ENCODE assay signal across 11 cellular contexts in the genomic region with DNA sequence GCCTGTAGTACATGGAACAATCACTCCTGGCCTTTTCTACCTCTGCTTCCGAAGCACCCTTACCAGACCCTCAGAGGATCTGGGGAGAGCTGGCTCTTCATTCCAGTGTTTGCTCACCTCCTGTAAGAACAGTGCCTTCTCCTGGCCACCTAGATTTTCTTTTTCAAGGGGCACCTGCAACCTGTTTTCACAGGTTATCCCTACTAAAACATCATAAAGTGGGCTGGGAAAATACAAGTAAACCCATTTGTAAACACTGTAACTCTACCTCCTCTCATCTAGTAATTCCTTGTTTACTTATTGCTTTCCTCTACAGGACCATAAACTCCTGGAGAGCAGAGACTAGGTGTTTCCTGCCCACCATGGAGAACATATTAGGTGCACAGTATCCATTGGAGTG. TPM values are rescaled to one million over a fixed set of nuclear protein-coding genes. Genes with fewer than 3 reads are reported as not detected.
DNase-seq lines count a peak whose midpoint lies in the region; ATAC-seq and TF ChIP-seq lines count a peak whose summit lies in the region.
"Had no signal": no experiment of that assay in that cellular context is flagged by ENCODE, and none has a peak within 500 bp of the region (broad histone marks: within the 10 kb centered on the region; RNA-seq: fewer than 3 reads in every experiment).

No MANE protein-coding gene starts in this region.

- peak overlapping the region in 6 of 7 donors; percentile 97 to 100 (median 98) for H3K27ac Mint-ChIP-seq in CD14-positive monocyte
- H3K27ac Mint-ChIP-seq: HFFc6 had no signal

- H3K4me1 Mint-ChIP-seq in CD14-positive monocyte = peaks cover 54% of the 10 kb centered on the region

- H3K4me3 ChIP-seq in liver (ENCODE audit: low read depth in 1 of 3, low read length in 3 of 3) = peak overlapping the region; percentile 67 to 72 (median 72)
- H3K4me3 ChIP-seq: MG63 had no signal

- H3K4me3 Mint-ChIP-seq in CD14-positive monocyte = peak overlapping the region; percentile 99 to 100

- peaks cover 3 to 43% (median 30%) of the 10 kb centered on the region in 4 donors for H3K4me1 ChIP-seq in liver (ENCODE audit: control insufficient read depth in 4 of 4, insufficient read depth in 4 of 4, low read length in 3 of 4)

- TF ChIP-seq CTCF in CD14-positive monocyte (IDR thresholded peaks at IDR 0.05) (no peak), GM13976 (IDR thresholded peaks at IDR 0.05; ENCODE audit: borderline replicate concordance, control extremely low read depth, extremely low read depth, insufficient read depth, missing control alignments) (peak; percentile 41), VCaP (conservative IDR thresholded peaks at IDR 0.05) (no peak), liver (IDR thresholded peaks at IDR 0.05; ENCODE audit: low read depth, low read length, missing input control) (peak; percentile 7)

- H3K27me3 ChIP-seq in liver (ENCODE audit: control insufficient read depth in 4 of 4, insufficient read depth in 4 of 4, low read length in 3 of 4) = no peaks in the 10 kb centered on the region
- H3K27me3 ChIP-seq: MG63 had no signal

- DNase-seq in CD14-positive monocyte (ENCODE audit: low spot score) (no peak), GM13976 (ENCODE audit: low spot score) (no peak), NCI-H1105 treated with DMSO at 0.1 percent for 48 hours (lab: John Stamatoyannopoulos, UW) (no peak), NCI-H526 (lab: John Stamatoyannopoulos, UW) (no peak), activated gamma-delta T cell (lab: John Stamatoyannopoulos, UW) (no peak)
- DNase-seq: HFFc6, MG63 had no signal

- H3K36me3 Mint-ChIP-seq in CD14-positive monocyte = peaks cover 25 to 27% of the 10 kb centered on the region in 2 donors

- in situ Hi-C loops in GM13976 (cut with MboI; ENCODE audit: low sequenced_read_pairs, unreplicated experiment) = loop anchor here (5.0 kb wide), 1 partner anchor 77 kb away; no protein-coding TSS in a partner anchor

- H3K9me3 Mint-ChIP-seq in CD14-positive monocyte = peaks cover 0 to 2% (median 0%) of the 10 kb centered on the region in 7 donors
- H3K9me3 Mint-ChIP-seq: HFFc6 had no signal

- WGBS in liver = 39% methylated on average over 1 of the region's 1 CpG

- intact Hi-C loops in CD14-positive monocyte (cut with micrococcal nuclease) = loop anchor here (5.0 to 10.0 kb wide), 4 partner anchors 72 to 134 kb away; a partner anchor contains a TSS

- peaks cover 0 to 3% (median 0%) of the 10 kb centered on the region in 3 donors for H3K27me3 Mint-ChIP-seq in CD14-positive monocyte (ENCODE audit: low read depth in 3 of 3)

- ATAC-seq in HG02678 (IDR thresholded peaks at IDR 0.05; ENCODE audit: unreplicated experiment) = no peak

- H3K9ac ChIP-seq in liver (ENCODE audit: low read depth in 1 of 2, low read length in 2 of 2) = peak overlapping the region; percentile 70 to 96

- H3K27ac ChIP-seq in VCaP = peak overlapping the region; percentile 96
- H3K27ac ChIP-seq in liver (ENCODE audit: low read depth in 1 of 2, low read length in 2 of 2) = peak overlapping the region; percentile 75 to 93
- H3K27ac ChIP-seq: cardiac muscle cell had no signal

- peak; percentile 44 to 45 for TF ChIP-seq RAD21 in liver (IDR thresholded peaks at IDR 0.05)

- no peaks in the 10 kb centered on the region for H3K9me3 ChIP-seq in liver (ENCODE audit: control insufficient read depth in 4 of 4, low read length in 3 of 4)
- H3K9me3 ChIP-seq: MG63 had no signal

- H3K36me3 ChIP-seq in liver (ENCODE audit: control insufficient read depth in 4 of 4, insufficient read depth in 3 of 4, low read depth in 1 of 4, low read length in 3 of 4) = no peaks in the 10 kb centered on the region
- H3K36me3 ChIP-seq: cardiac muscle cell, MG63 had no signal

TF ChIP-seq in liver, 16 proteins besides CTCF, POLR2A, EP300 and RAD21:
- TF ChIP-seq, protein P1, sequence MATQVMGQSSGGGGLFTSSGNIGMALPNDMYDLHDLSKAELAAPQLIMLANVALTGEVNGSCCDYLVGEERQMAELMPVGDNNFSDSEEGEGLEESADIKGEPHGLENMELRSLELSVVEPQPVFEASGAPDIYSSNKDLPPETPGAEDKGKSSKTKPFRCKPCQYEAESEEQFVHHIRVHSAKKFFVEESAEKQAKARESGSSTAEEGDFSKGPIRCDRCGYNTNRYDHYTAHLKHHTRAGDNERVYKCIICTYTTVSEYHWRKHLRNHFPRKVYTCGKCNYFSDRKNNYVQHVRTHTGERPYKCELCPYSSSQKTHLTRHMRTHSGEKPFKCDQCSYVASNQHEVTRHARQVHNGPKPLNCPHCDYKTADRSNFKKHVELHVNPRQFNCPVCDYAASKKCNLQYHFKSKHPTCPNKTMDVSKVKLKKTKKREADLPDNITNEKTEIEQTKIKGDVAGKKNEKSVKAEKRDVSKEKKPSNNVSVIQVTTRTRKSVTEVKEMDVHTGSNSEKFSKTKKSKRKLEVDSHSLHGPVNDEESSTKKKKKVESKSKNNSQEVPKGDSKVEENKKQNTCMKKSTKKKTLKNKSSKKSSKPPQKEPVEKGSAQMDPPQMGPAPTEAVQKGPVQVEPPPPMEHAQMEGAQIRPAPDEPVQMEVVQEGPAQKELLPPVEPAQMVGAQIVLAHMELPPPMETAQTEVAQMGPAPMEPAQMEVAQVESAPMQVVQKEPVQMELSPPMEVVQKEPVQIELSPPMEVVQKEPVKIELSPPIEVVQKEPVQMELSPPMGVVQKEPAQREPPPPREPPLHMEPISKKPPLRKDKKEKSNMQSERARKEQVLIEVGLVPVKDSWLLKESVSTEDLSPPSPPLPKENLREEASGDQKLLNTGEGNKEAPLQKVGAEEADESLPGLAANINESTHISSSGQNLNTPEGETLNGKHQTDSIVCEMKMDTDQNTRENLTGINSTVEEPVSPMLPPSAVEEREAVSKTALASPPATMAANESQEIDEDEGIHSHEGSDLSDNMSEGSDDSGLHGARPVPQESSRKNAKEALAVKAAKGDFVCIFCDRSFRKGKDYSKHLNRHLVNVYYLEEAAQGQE (IDR thresholded peaks at IDR 0.05) = peak; percentile 68
- TF ChIP-seq HNF4A (conservative IDR thresholded peaks at IDR 0.05) (no peak), YY1 (IDR thresholded peaks at IDR 0.05) (no peak), FOXA1 (IDR thresholded peaks at IDR 0.05) (no peak), NR2F2 (IDR thresholded peaks at IDR 0.05) (no peak)
- TF ChIP-seq, protein P2, sequence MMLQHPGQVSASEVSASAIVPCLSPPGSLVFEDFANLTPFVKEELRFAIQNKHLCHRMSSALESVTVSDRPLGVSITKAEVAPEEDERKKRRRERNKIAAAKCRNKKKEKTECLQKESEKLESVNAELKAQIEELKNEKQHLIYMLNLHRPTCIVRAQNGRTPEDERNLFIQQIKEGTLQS (IDR thresholded peaks at IDR 0.05) = no peak

RNA-seq across cellular contexts. Expression of a gene that starts 1.1 kb away (rescaled TPM):
- polyA plus RNA-seq in CD14-positive monocyte = 100 to 1,000 TPM in 1 of 2 donors, 10 to 100 TPM in 1; 95.5 to 157 TPM
- total RNA-seq in liver = 100 to 1,000 TPM in 1 of 2 donors, 10 to 100 TPM in 1; 43.0 to 137 TPM
- polyA plus RNA-seq in liver = 10 to 100 TPM; 27.3 to 58.8 TPM

Comparison
In these comparisons a context has a peak if more than half of its experiments do, and no peak if none do; other contexts are left out.
1. CTCF ChIP-seq: peak in GM13976 (single experiment) and liver (single experiment); none in CD14-positive monocyte (single experiment) and VCaP (single experiment).